ENCODE assay signal across 9 cellular contexts in genomic region chr3:29144807-29145206, GRCh38.
DNase-seq lines count a peak whose midpoint lies in the region; FAIRE-seq and TF ChIP-seq lines count a peak whose summit lies in the region.
"Had no signal": no experiment of that assay in that cellular context is flagged by ENCODE, and none has a peak within 500 bp of the region (broad histone marks: within the 10 kb centered on the region; RNA-seq: fewer than 3 reads in every experiment).

No MANE protein-coding gene starts in this region.

- TF ChIP-seq CTCF in astrocyte of the spinal cord (IDR thresholded peaks at IDR 0.05; ENCODE audit: low read depth, low read length) (peak; percentile 43), keratinocyte (optimal IDR thresholded peaks at IDR 0.05 in 1 of 3, IDR thresholded peaks at IDR 0.05 in 1 of 3, conservative IDR thresholded peaks at IDR 0.05 in 1 of 3; ENCODE audit: extremely low read depth in 1 of 3, insufficient read depth in 2 of 3, low read length in 3 of 3) (peak; percentile 10 to 54 (median 45)), testis (IDR thresholded peaks at IDR 0.05) (no peak)

- H3K9me3 ChIP-seq in keratinocyte (ENCODE audit: control insufficient read depth, low read depth, low read length) (no peaks in the 10 kb centered on the region), testis (no peaks in the 10 kb centered on the region)

- H3K4me3 ChIP-seq in astrocyte of the spinal cord (ENCODE audit: low read depth, low read length) (no peak overlapping the region), keratinocyte (ENCODE audit: control insufficient read depth in 2 of 3, extremely low read depth in 1 of 3, insufficient read depth in 2 of 3, low read depth in 1 of 3, low read length in 3 of 3) (no peak overlapping the region), testis (no peak overlapping the region)

- no peaks in the 10 kb centered on the region for H4K20me1 ChIP-seq in keratinocyte (ENCODE audit: control insufficient read depth, extremely low read depth, insufficient read depth, low read length)

- H3K36me3 ChIP-seq in keratinocyte (ENCODE audit: control insufficient read depth in 2 of 2, extremely low read depth in 1 of 2, insufficient read depth in 2 of 2, low read length in 2 of 2): no peaks in the 10 kb centered on the region
- no peaks in the 10 kb centered on the region for H3K36me3 ChIP-seq in testis (ENCODE audit: low read depth, missing control alignments)

- no peaks in the 10 kb centered on the region for H3K4me1 ChIP-seq in keratinocyte (ENCODE audit: control insufficient read depth, extremely low read depth, insufficient read depth, low read length)
- peaks cover 3% of the 10 kb centered on the region for H3K4me1 ChIP-seq in testis

- FAIRE-seq in keratinocyte (lab: Jason Lieb, UNC): peak; percentile 73
- FAIRE-seq: A204.1 had no signal

- in situ Hi-C loops in astrocyte of the spinal cord (cut with HindIII; ENCODE audit: low sequenced_read_pairs): no loop called here

- peak; percentile 20 for DNase-seq in NCI-H748 (lab: John Stamatoyannopoulos, UW; ENCODE audit: unreplicated experiment)
- DNase-seq in NCI-H748 treated with DMSO at 0.1 percent for 48 hours (lab: John Stamatoyannopoulos, UW): no peak
- DNase-seq in astrocyte of the spinal cord (ENCODE audit: low read depth, low spot score): peak; percentile 78
- no peak for DNase-seq in keratinocyte (ENCODE audit: low read depth, low spot score)
- DNase-seq in testis: peak; percentile 45
- DNase-seq in central memory CD4-positive, alpha-beta T cell: no peak
- no peak for DNase-seq in HT-29 (ENCODE audit: low spot score)
- no peak for DNase-seq in stimulated activated CD4-positive, alpha-beta T cell treated with anti-CD3 and anti-CD28 coated beads, Interleukin-1b, Interleukin-23, amount 100 ng/mL, for 48 hours

- 29 to 35% methylated on average over 4 of the region's 4 CpGs for WGBS in testis, 2 donors

- intact Hi-C loops in testis (cut with DNase I; ENCODE audit: low total_unique reads): no loop called here

- H2AFZ ChIP-seq in keratinocyte (ENCODE audit: control insufficient read depth, low read length): no peak overlapping the region

- H3K9ac ChIP-seq in keratinocyte (ENCODE audit: control insufficient read depth, extremely low read depth, insufficient read depth, low read length): no peak overlapping the region

- TF ChIP-seq POLR2A in testis (IDR thresholded peaks at IDR 0.05): no peak

- H3K27me3 ChIP-seq in keratinocyte (ENCODE audit: control insufficient read depth, extremely low read depth, insufficient read depth, low read length) (no peaks in the 10 kb centered on the region), testis (no peaks in the 10 kb centered on the region)

- H3K79me2 ChIP-seq in keratinocyte (ENCODE audit: control insufficient read depth, insufficient read depth, low read length): no peaks in the 10 kb centered on the region

- dilution Hi-C loops in keratinocyte (cut with MboI; ENCODE audit: extremely low pct_ligation_motif_present, low sequenced_read_pairs): no loop called here

- no peak overlapping the region for H3K27ac ChIP-seq in keratinocyte (ENCODE audit: control insufficient read depth, insufficient read depth, low read length)
- H3K27ac ChIP-seq in testis: no peak overlapping the region

- no peaks in the 10 kb centered on the region for H3K9me1 ChIP-seq in keratinocyte (ENCODE audit: control insufficient read depth, extremely low read depth, insufficient read depth, low read length)

- peak overlapping the region; percentile 17 for H3K4me2 ChIP-seq in keratinocyte (ENCODE audit: control insufficient read depth, extremely low read depth, insufficient read depth, low read depth, low read length)

Comparison
In these comparisons a context has a peak if more than half of its experiments do, and no peak if none do; other contexts are left out.
1. DNase-seq: peak in NCI-H748 (single experiment), astrocyte of the spinal cord (single experiment) and testis (single experiment); none in NCI-H748 treated with DMSO at 0.1 percent for 48 hours (single experiment), keratinocyte (single experiment), central memory CD4-positive, alpha-beta T cell (single experiment), HT-29 (single experiment) and stimulated activated CD4-positive, alpha-beta T cell treated with anti-CD3 and anti-CD28 coated beads, Interleukin-1b, Interleukin-23, amount 100 ng/mL, for 48 hours (single experiment).
2. CTCF ChIP-seq: peak in astrocyte of the spinal cord (single experiment) and keratinocyte (3 of 3); none in testis (0 of 3).